8 cellular contexts compared by ENCODE assay signal in genomic region chr11:126352934-126353801, GRCh38. TPM values are rescaled to one million over a fixed set of nuclear protein-coding genes. Genes with fewer than 3 reads are reported as not detected.
A peak's percentile ranks its signal among the peaks of the same experiment; 100 is the strongest.
DNase-seq lines count a peak whose midpoint lies in the region; ATAC-seq and TF ChIP-seq lines count a peak whose summit lies in the region.

No MANE protein-coding gene starts in this region.

- peaks cover 55% of the 10 kb centered on the region for H3K4me1 Mint-ChIP-seq in neural crest cell

- no peak for TF ChIP-seq CTCF in GM20000 (IDR thresholded peaks at IDR 0.05; ENCODE audit: extremely low read depth, missing control alignments)
- no peak for TF ChIP-seq CTCF in neural crest cell (conservative IDR thresholded peaks at IDR 0.05)

- peak; percentile 46 for DNase-seq in GM20000 (ENCODE audit: low spot score)
- peak; percentile 51 to 56 for DNase-seq in NCI-H526 (lab: John Stamatoyannopoulos, UW)
- DNase-seq in astrocyte of the hippocampus (ENCODE audit: low read depth, low spot score) = peak; percentile 47
- no peak for DNase-seq in neural crest cell (ENCODE audit: low read depth, low spot score)
- no peak for DNase-seq in middle frontal gyrus (ENCODE audit: extremely low spot score, low spot score)
- no peak for DNase-seq in activated gamma-delta T cell treated with Interleukin-2 at 50 U/mL for 16 hours

- peaks cover 9% of the 10 kb centered on the region for H3K36me3 Mint-ChIP-seq in neural crest cell (ENCODE audit: low read depth)

- H3K27me3 Mint-ChIP-seq in neural crest cell (ENCODE audit: low read depth) = no peaks in the 10 kb centered on the region

- H3K9me3 Mint-ChIP-seq in neural crest cell = no peaks in the 10 kb centered on the region

- H3K4me3 Mint-ChIP-seq in neural crest cell = peak overlapping the region; percentile 89

- ATAC-seq in HG03175 (IDR thresholded peaks at IDR 0.05; ENCODE audit: unreplicated experiment) (no peak), HG03354 (IDR thresholded peaks at IDR 0.05; ENCODE audit: poor library complexity, severe bottlenecking, unreplicated experiment) (no peak)

- peak overlapping the region; percentile 93 for H3K27ac Mint-ChIP-seq in neural crest cell (ENCODE audit: unreplicated experiment)

RNA-seq across cellular contexts. Expression of gene ST3GAL4, which starts 2.3 kb away (rescaled TPM):
- total RNA-seq in neural crest cell = 22.4 and 23.1 TPM in 2 replicates

RNA-seq across cellular contexts. Expression of gene DCPS, which starts 49.3 kb away (rescaled TPM):
- total RNA-seq in neural crest cell = 22.9 and 23.3 TPM in 2 replicates

Comparison
In these comparisons a context has a peak if more than half of its experiments do, and no peak if none do; other contexts are left out.
1. DNase-seq: peak in GM20000 (single experiment), NCI-H526 (2 of 2) and astrocyte of the hippocampus (single experiment); none in neural crest cell (single experiment), middle frontal gyrus (single experiment) and activated gamma-delta T cell treated with Interleukin-2 at 50 U/mL for 16 hours (single experiment).